ENCODE assay signal across 13 cellular contexts in genomic region chr3:13221491-13221890, GRCh38.
A peak's percentile ranks its signal among the peaks of the same experiment; 100 is the strongest.
DNase-seq lines count a peak whose midpoint lies in the region; ATAC-seq and TF ChIP-seq lines count a peak whose summit lies in the region.
"Had no signal": no experiment of that assay in that cellular context is flagged by ENCODE, and none has a peak within 500 bp of the region (broad histone marks: within the 10 kb centered on the region; RNA-seq: fewer than 3 reads in every experiment).

No MANE protein-coding gene starts in this region.

- H3K27ac ChIP-seq in right atrium auricular region (no peak overlapping the region), osteoblast (ENCODE audit: low read depth, low read length) (no peak overlapping the region)
- H3K27ac ChIP-seq in BLaER1 treated with 17β-estradiol and CSF1 and Interleukin-3, amounts not matched to agents 10 nM and 100 nM: peak overlapping the region in 1 of 11 experiments; percentile 27; a peak in 1 of 22 replicates
- H3K27ac ChIP-seq: C4-2B, HL-60 had no signal

- H3K4me3 ChIP-seq in right atrium auricular region: no peak overlapping the region
- no peak overlapping the region for H3K4me3 ChIP-seq in BLaER1 treated with 17β-estradiol and CSF1 and Interleukin-3, amounts not matched to agents 10 nM and 100 nM
- no peak overlapping the region for H3K4me3 ChIP-seq in osteoblast (ENCODE audit: insufficient read depth, low read length)
- H3K4me3 ChIP-seq: GM23338 had no signal

- H3K27me3 ChIP-seq in right atrium auricular region (no peaks in the 10 kb centered on the region), osteoblast (ENCODE audit: insufficient read depth, low read length) (peaks cover 3% of the 10 kb centered on the region)
- no peaks in the 10 kb centered on the region for H3K27me3 ChIP-seq in BLaER1 treated with 17β-estradiol and CSF1 and Interleukin-3, amounts not matched to agents 10 nM and 100 nM

- H4K20me1 ChIP-seq in BLaER1 treated with 17β-estradiol and CSF1 and Interleukin-3, amounts not matched to agents 10 nM and 100 nM: peaks cover 0 to 2% (median 0%) of the 10 kb centered on the region in 11 experiments; a peak in 1 of 22 replicates
- no peaks in the 10 kb centered on the region for H4K20me1 ChIP-seq in osteoblast (ENCODE audit: insufficient read depth, low read length)

- H3K4me2 ChIP-seq in BLaER1 treated with 17β-estradiol and CSF1 and Interleukin-3, amounts not matched to agents 10 nM and 100 nM: peak overlapping the region; percentile 31 to 86 (median 72)
- H3K4me2 ChIP-seq in osteoblast (ENCODE audit: insufficient read depth, low read length): no peak overlapping the region
- H3K4me2 ChIP-seq: GM23338 had no signal

- no peak for TF ChIP-seq CTCF in right atrium auricular region (IDR thresholded peaks at IDR 0.05)
- TF ChIP-seq CTCF in osteoblast (IDR thresholded peaks at IDR 0.05; ENCODE audit: extremely low read depth, low read depth, low read length): no peak

- no peak overlapping the region for H2AFZ ChIP-seq in osteoblast (ENCODE audit: low read length)
- H2AFZ ChIP-seq: GM23338 had no signal

- H3K9ac ChIP-seq in BLaER1 treated with 17β-estradiol and CSF1 and Interleukin-3, amounts not matched to agents 10 nM and 100 nM: 0 out of 22 replicates have a peak overlapping the region, but pooled peaks of 1 of the 11 experiments have one; percentile 7

- peak; percentile 21 for DNase-seq in Right ventricle myocardium superior
- DNase-seq in right atrium auricular region (ENCODE audit: low spot score): no peak
- DNase-seq in kidney tubule cell (ENCODE audit: low spot score): peak; percentile 44
- peak; percentile 70 for DNase-seq in osteoblast (ENCODE audit: insufficient read length, low spot score, missing footprints)
- no peak for DNase-seq in effector CD4-positive, alpha-beta T cell
- DNase-seq: Caco-2; CD4-positive, alpha-beta T cell; HCEC 1CT had no signal

- peaks cover 0 to 9% of the 10 kb centered on the region in 2 donors for H3K4me1 ChIP-seq in right atrium auricular region
- peaks cover 38 to 66% (median 54%) of the 10 kb centered on the region in 10 experiments for H3K4me1 ChIP-seq in BLaER1 treated with 17β-estradiol and CSF1 and Interleukin-3, amounts not matched to agents 10 nM and 100 nM
- H3K4me1 ChIP-seq in osteoblast (ENCODE audit: insufficient read depth, low read length): no peaks in the 10 kb centered on the region

- H3K9me3 ChIP-seq in right atrium auricular region (no peaks in the 10 kb centered on the region), osteoblast (ENCODE audit: low read depth, low read length) (no peaks in the 10 kb centered on the region)
- no peaks in the 10 kb centered on the region for H3K9me3 ChIP-seq in BLaER1 treated with 17β-estradiol and CSF1 and Interleukin-3, amounts not matched to agents 10 nM and 100 nM (replicated peaks in 1 of 11)
- H3K9me3 ChIP-seq: Caco-2 had no signal

- H3K79me2 ChIP-seq in osteoblast (ENCODE audit: insufficient read depth, low read length): no peaks in the 10 kb centered on the region

- ATAC-seq in Right ventricle myocardium superior (ENCODE audit: poor library complexity): no peak
- no peak for ATAC-seq in HG03045 (IDR thresholded peaks at IDR 0.05; ENCODE audit: unreplicated experiment)
- ATAC-seq: GM23338 had no signal

- intact Hi-C loops in Right ventricle myocardium superior (cut with DNase I): no loop called here

- H3K36me3 ChIP-seq in right atrium auricular region (no peaks in the 10 kb centered on the region), osteoblast (ENCODE audit: insufficient read depth, low read length) (no peaks in the 10 kb centered on the region)
- no peaks in the 10 kb centered on the region for H3K36me3 ChIP-seq in BLaER1 treated with 17β-estradiol and CSF1 and Interleukin-3, amounts not matched to agents 10 nM and 100 nM

Comparison
In these comparisons a context has a peak if more than half of its experiments do, and no peak if none do; other contexts are left out.
1. DNase-seq: peak in Right ventricle myocardium superior (single experiment), kidney tubule cell (single experiment) and osteoblast (single experiment); none in right atrium auricular region (single experiment) and effector CD4-positive, alpha-beta T cell (single experiment).